In genomic region chr14:53151867-53152626, GRCh38 we compare ENCODE assay signal across 8 cellular contexts. TPM values are rescaled to one million over a fixed set of nuclear protein-coding genes. Genes with fewer than 3 reads are reported as not detected.
DNase-seq lines count a peak whose midpoint lies in the region; ATAC-seq and TF ChIP-seq lines count a peak whose summit lies in the region.

No MANE protein-coding gene starts in this region.

- ATAC-seq in GM18873 (IDR thresholded peaks at IDR 0.05; ENCODE audit: low FRiP score, unreplicated experiment), result peak; percentile 15
- peak; percentile 23 for ATAC-seq in HG03175 (IDR thresholded peaks at IDR 0.05; ENCODE audit: unreplicated experiment)

- DNase-seq in AG04449 (ENCODE audit: low read depth, low spot score) (no peak), NCI-H748 (lab: John Stamatoyannopoulos, UW; ENCODE audit: unreplicated experiment) (peak; percentile 63), epithelial cell of esophagus (ENCODE audit: low read depth) (peak; percentile 62), mucosa of gallbladder (ENCODE audit: low spot score) (peak; percentile 49)
- peak; percentile 85 for DNase-seq in activated CD8-positive, alpha-beta memory T cell treated with anti-CD3 and anti-CD28 coated beads, Interleukin-2, amount 50 U/mL, for 48 hours
- peak; percentile 79 for DNase-seq in stimulated activated CD8-positive, alpha-beta memory T cell treated with anti-CD3 and anti-CD28 coated beads, Interleukin-4, amount 100 ng/mL, for 48 hours

- POLR2A ChIA-PET in AG04449 (lab: Yijun Ruan, JAX), result interaction anchor here (0.7 to 1.7 kb wide), 6 partner anchors 16 to 457 kb away, joined by 3 to 4 read pairs (median 3); partner anchors contain the start of genes ERO1A, FERMT2 and GNPNAT1

- CTCF ChIA-PET in AG04449 (lab: Yijun Ruan, JAX), result interaction anchor here (0.7 to 2.1 kb wide), 5 partner anchors 19 to 144 kb away, joined by 3 to 7 read pairs (median 3); no protein-coding TSS in a partner anchor

- H3K4me3 ChIP-seq in AG04449 (ENCODE audit: low read depth, low read length) (peak overlapping the region; percentile 89), epithelial cell of esophagus (ENCODE audit: low read length) (peak overlapping the region; percentile 69)

- TF ChIP-seq CTCF in AG04449 (IDR thresholded peaks at IDR 0.05; ENCODE audit: insufficient read depth, low read length, missing control alignments), result peak; percentile 6
- TF ChIP-seq CTCF in epithelial cell of esophagus (IDR thresholded peaks at IDR 0.05; ENCODE audit: insufficient read depth, low read depth, low read length, missing control alignments), result peak; percentile 18

RNA-seq across cellular contexts. Expression of gene DDHD1, which starts 1.1 kb away (rescaled TPM):
- 12.7 TPM for total RNA-seq in mucosa of gallbladder
